In genomic region chr12:109097435-109098141, GRCh38 we compare ENCODE assay signal across 8 cellular contexts. TPM values are rescaled to one million over a fixed set of nuclear protein-coding genes. Genes with fewer than 3 reads are reported as not detected.
A peak's percentile ranks its signal among the peaks of the same experiment; 100 is the strongest.
DNase-seq lines count a peak whose midpoint lies in the region; ATAC-seq and TF ChIP-seq lines count a peak whose summit lies in the region.

Gene UNG, plus strand, starts transcription at chr12:109097597. Its CDS starts 83 bp downstream, at chr12:109097680.

- DNase-seq in NCI-H187 (lab: John Stamatoyannopoulos, UW) (peak; percentile 94 to 99), T-helper 17 cell (peak; percentile 94 to 95 (median 95)), amniotic stem cell (lab: John Stamatoyannopoulos, UW) (peak; percentile 93), left cardiac atrium (peak; percentile 98), progenitor cell of endocrine pancreas (ENCODE audit: low spot score, unreplicated experiment) (peak; percentile 97), upper lobe of right lung (peak; percentile 98)

- intact Hi-C loops in left cardiac atrium (cut with DNase I) = loop anchor here in 1 of 2 donors (10.0 kb wide), 1 partner anchor 533 kb away; the partner anchor contains the start of genes ISCU and SART3
- intact Hi-C loops in upper lobe of right lung (cut with DNase I) = no loop called here

- peaks cover 21% of the 10 kb centered on the region for H3K4me1 ChIP-seq in upper lobe of right lung

- no peaks in the 10 kb centered on the region for H3K27me3 Mint-ChIP-seq in T-helper 17 cell
- no peaks in the 10 kb centered on the region for H3K27me3 Mint-ChIP-seq in progenitor cell of endocrine pancreas

- H3K9me3 ChIP-seq in T-helper 17 cell (ENCODE audit: control insufficient read depth, low read length, poor library complexity, severe bottlenecking) (no peaks in the 10 kb centered on the region), upper lobe of right lung (no peaks in the 10 kb centered on the region)

- peak within 1 kb of the TSS; percentile 78 for H3K27ac ChIP-seq in upper lobe of right lung

- H3K9me3 Mint-ChIP-seq in progenitor cell of endocrine pancreas (ENCODE audit: low read depth) = no peaks in the 10 kb centered on the region

- TF ChIP-seq POLR2A in GM15510 (IDR thresholded peaks at IDR 0.05; ENCODE audit: borderline replicate concordance, extremely low read depth, insufficient read length) = peak; percentile 59

- H3K4me3 Mint-ChIP-seq in T-helper 17 cell (peak within 1 kb of the TSS; percentile 90), progenitor cell of endocrine pancreas (ENCODE audit: low read depth) (peak within 1 kb of the TSS; percentile 93)

- H3K4me1 Mint-ChIP-seq in T-helper 17 cell (peaks cover 32% of the 10 kb centered on the region), progenitor cell of endocrine pancreas (ENCODE audit: low read depth) (peaks cover 16% of the 10 kb centered on the region)

- H3K27me3 ChIP-seq in upper lobe of right lung = no peaks in the 10 kb centered on the region

- H3K4me3 ChIP-seq in upper lobe of right lung = peak within 1 kb of the TSS; percentile 70

- H3K27ac Mint-ChIP-seq in T-helper 17 cell = peak within 1 kb of the TSS; percentile 86
- H3K27ac Mint-ChIP-seq in progenitor cell of endocrine pancreas = peak within 1 kb of the TSS; percentile 96

- H3K36me3 Mint-ChIP-seq in T-helper 17 cell (ENCODE audit: low read depth) (no peaks in the 10 kb centered on the region), progenitor cell of endocrine pancreas (ENCODE audit: insufficient read depth) (peaks cover 15% of the 10 kb centered on the region)

- peak; percentile 82 for ATAC-seq in HG02938 (IDR thresholded peaks at IDR 0.05; ENCODE audit: unreplicated experiment)
- ATAC-seq in T-helper 17 cell = peak; percentile 88
- ATAC-seq in left cardiac atrium = peak; percentile 97 to 98
- ATAC-seq in upper lobe of right lung = peak; percentile 96

- TF ChIP-seq CTCF in progenitor cell of endocrine pancreas (IDR thresholded peaks at IDR 0.05; ENCODE audit: unreplicated experiment) (no peak), upper lobe of right lung (IDR thresholded peaks at IDR 0.05) (no peak)

- peaks cover 11% of the 10 kb centered on the region for H3K36me3 ChIP-seq in upper lobe of right lung

RNA-seq across cellular contexts. Expression of gene UNG, which starts in this region (rescaled TPM):
- 10 to 100 TPM; 10.2 to 11.1 TPM for total RNA-seq in T-helper 17 cell
- total RNA-seq in left cardiac atrium = 10 to 100 TPM; 13.9 to 16.6 TPM
- total RNA-seq in progenitor cell of endocrine pancreas = 81.5 and 84.1 TPM in 2 replicates
- total RNA-seq in upper lobe of right lung = 18.2 TPM

Comparison
In these comparisons a context has a peak if more than half of its experiments do, and no peak if none do; other contexts are left out.
1. Peak in every context shown above with its lines: DNase-seq, ATAC-seq, H3K4me3 ChIP-seq and H3K27ac ChIP-seq.